20 cellular contexts compared by ENCODE assay signal in genomic region chr12:71973687-71974086, GRCh38. TPM values are rescaled to one million over a fixed set of nuclear protein-coding genes. Genes with fewer than 3 reads are reported as not detected.
DNase-seq lines count a peak whose midpoint lies in the region; ATAC-seq and TF ChIP-seq lines count a peak whose summit lies in the region.
"Had no signal": no experiment of that assay in that cellular context is flagged by ENCODE, and none has a peak within 500 bp of the region (broad histone marks: within the 10 kb centered on the region; RNA-seq: fewer than 3 reads in every experiment).

No MANE protein-coding gene starts in this region.

- WGBS in thyroid gland, 2 donors: 51 to 60% methylated on average over 4 of the region's 4 CpGs

- no peaks in the 10 kb centered on the region for H3K36me3 ChIP-seq in thyroid gland

- no peak overlapping the region for H3K27ac Mint-ChIP-seq in stimulated activated naive CD8-positive, alpha-beta T cell treated with anti-CD3 and anti-CD28 coated beads, Interleukin-15, amount 100 ng/mL, for 72 hours
- H3K27ac Mint-ChIP-seq: CD4-positive, CD25-positive, alpha-beta regulatory T cell; HFFc6 had no signal

- H3K4me1 ChIP-seq in thyroid gland: no peaks in the 10 kb centered on the region

- H3K4me3 Mint-ChIP-seq in stimulated activated naive CD8-positive, alpha-beta T cell treated with anti-CD3 and anti-CD28 coated beads, Interleukin-15, amount 100 ng/mL, for 72 hours: no peak overlapping the region
- H3K4me3 Mint-ChIP-seq: CD4-positive, CD25-positive, alpha-beta regulatory T cell; HFFc6 had no signal

- TF ChIP-seq CTCF in fibroblast of mammary gland (conservative IDR thresholded peaks at IDR 0.05; ENCODE audit: control insufficient read depth, insufficient read depth, low read depth, low read length) (no peak), thyroid gland (IDR thresholded peaks at IDR 0.05) (no peak)

- peak; percentile 61 for ATAC-seq in stimulated activated naive CD8-positive, alpha-beta T cell treated with anti-CD3 and anti-CD28 coated beads, Interleukin-15, amount 100 ng/mL, for 72 hours
- ATAC-seq in stimulated activated naive CD8-positive, alpha-beta T cell treated with anti-CD3 and anti-CD28 coated beads, Interleukin-15, Interleukin-2, amounts not matched to agents 100 U/mL and 50 U/mL, for 24 hours: no peak
- ATAC-seq in GM18519 (IDR thresholded peaks at IDR 0.05; ENCODE audit: low FRiP score, unreplicated experiment) (no peak), HG03196 (IDR thresholded peaks at IDR 0.05; ENCODE audit: unreplicated experiment) (no peak)

- no peak for DNase-seq in stimulated activated naive CD8-positive, alpha-beta T cell treated with anti-CD3 and anti-CD28 coated beads, Interleukin-15, amount 100 ng/mL, for 72 hours
- no peak for DNase-seq in stimulated activated naive CD8-positive, alpha-beta T cell treated with anti-CD3 and anti-CD28 coated beads, Interleukin-15, Interleukin-2, amounts not matched to agents 100 U/mL and 50 U/mL, for 24 hours
- DNase-seq in M059J (ENCODE audit: low read depth): peak; percentile 12
- DNase-seq in fibroblast of mammary gland (ENCODE audit: low read depth): peak; percentile 5
- DNase-seq in thyroid gland: no peak
- DNase-seq: CD4-positive, CD25-positive, alpha-beta regulatory T cell; DND-41; HFFc6; NCI-H1105; NCI-H146; NCI-H2029; NCI-H2227 treated with DMSO at 0.1 percent for 48 hours; NCI-H510A; NCI-H748 treated with DMSO at 0.1 percent for 48 hours; PC-9; RPMI8226; SHP77 had no signal

- H3K4me1 Mint-ChIP-seq in stimulated activated naive CD8-positive, alpha-beta T cell treated with anti-CD3 and anti-CD28 coated beads, Interleukin-15, amount 100 ng/mL, for 72 hours: peaks cover 7% of the 10 kb centered on the region
- H3K4me1 Mint-ChIP-seq: CD4-positive, CD25-positive, alpha-beta regulatory T cell had no signal

- intact Hi-C loops in thyroid gland (cut with DNase I): no loop called here

- H3K4me3 ChIP-seq in fibroblast of mammary gland (ENCODE audit: control insufficient read depth, low read depth, low read length) (no peak overlapping the region), thyroid gland (replicated peaks in 1 of 3) (no peak overlapping the region)
- H3K4me3 ChIP-seq: PC-9 had no signal

- no peaks in the 10 kb centered on the region for H3K9me3 Mint-ChIP-seq in stimulated activated naive CD8-positive, alpha-beta T cell treated with anti-CD3 and anti-CD28 coated beads, Interleukin-15, amount 100 ng/mL, for 72 hours

- no peaks in the 10 kb centered on the region for H3K27me3 ChIP-seq in thyroid gland

- peaks cover 21% of the 10 kb centered on the region for H3K27me3 Mint-ChIP-seq in stimulated activated naive CD8-positive, alpha-beta T cell treated with anti-CD3 and anti-CD28 coated beads, Interleukin-15, amount 100 ng/mL, for 72 hours

- no peak overlapping the region for H3K27ac ChIP-seq in thyroid gland
- H3K27ac ChIP-seq: KMS-11, PC-9 had no signal

- no peak for TF ChIP-seq POLR2A in thyroid gland (IDR thresholded peaks at IDR 0.05)

- no peaks in the 10 kb centered on the region for H3K9me3 ChIP-seq in thyroid gland

RNA-seq across cellular contexts. Expression of gene TPH2, which starts 35.0 kb away (rescaled TPM):
- total RNA-seq in M059J (2014; rRNA removed; shearing (Covaris generic)): not detected in 2 replicates
- total RNA-seq in thyroid gland: not detected
- total RNA-seq: CD4-positive, CD25-positive, alpha-beta regulatory T cell; HFFc6; PC-9 had no signal

Comparison
In these comparisons a context has a peak if more than half of its experiments do, and no peak if none do; other contexts are left out.
1. DNase-seq: peak in M059J (single experiment) and fibroblast of mammary gland (single experiment); none in stimulated activated naive CD8-positive, alpha-beta T cell treated with anti-CD3 and anti-CD28 coated beads, Interleukin-15, amount 100 ng/mL, for 72 hours (0 of 2), stimulated activated naive CD8-positive, alpha-beta T cell treated with anti-CD3 and anti-CD28 coated beads, Interleukin-15, Interleukin-2, amounts not matched to agents 100 U/mL and 50 U/mL, for 24 hours (single experiment) and thyroid gland (0 of 2).